ENCODE assay signal across 22 cellular contexts in the genomic region with DNA sequence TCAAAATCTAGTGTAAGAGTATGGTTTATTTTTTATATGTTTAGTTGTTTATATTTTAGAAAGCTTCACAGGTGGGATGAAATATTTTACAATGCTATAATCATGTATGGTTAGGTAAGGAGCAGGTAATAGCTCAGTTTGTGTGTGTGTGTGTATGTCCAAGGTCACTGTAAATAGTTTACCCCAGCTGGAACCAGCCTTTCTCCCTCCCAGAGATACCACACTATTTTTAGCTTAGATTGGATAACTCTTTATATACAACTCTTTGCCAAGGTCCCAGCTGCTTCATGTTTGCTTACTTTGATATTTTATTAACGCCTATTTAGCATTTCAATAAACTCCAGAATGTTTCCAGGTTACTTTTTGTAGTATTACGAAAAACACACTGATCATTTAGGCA. TPM values are rescaled to one million over a fixed set of nuclear protein-coding genes. Genes with fewer than 3 reads are reported as not detected.
A peak's percentile ranks its signal among the peaks of the same experiment; 100 is the strongest.
DNase-seq lines count a peak whose midpoint lies in the region; ATAC-seq and TF ChIP-seq lines count a peak whose summit lies in the region.
"Had no signal": no experiment of that assay in that cellular context is flagged by ENCODE, and none has a peak within 500 bp of the region (broad histone marks: within the 10 kb centered on the region; RNA-seq: fewer than 3 reads in every experiment).

No MANE protein-coding gene starts in this region.

- H3K4me3 Mint-ChIP-seq in CD4-positive, alpha-beta T cell: peak overlapping the region; percentile 30

- H3K27ac ChIP-seq in CD4-positive, alpha-beta T cell (ENCODE audit: low read depth, low read length): no peak overlapping the region
- no peak overlapping the region for H3K27ac ChIP-seq in DND-41 (ENCODE audit: low read length)
- H3K27ac ChIP-seq in psoas muscle: peak overlapping the region; percentile 99
- H3K27ac ChIP-seq: C4-2B, PC-9 had no signal

- 39 to 57% (median 55%) methylated on average over 2 of the region's 2 CpGs for WGBS in psoas muscle, 3 donors

- intact Hi-C loops in CD4-positive, alpha-beta T cell (cut with DNase I, micrococcal nuclease): loop anchor here in 1 of 2 experiments (2.0 to 10.0 kb wide), 3 partner anchors 26 to 536 kb away; a partner anchor contains a TSS
- intact Hi-C loops in left ventricle myocardium superior (cut with micrococcal nuclease) (no loop called here), psoas muscle (cut with DNase I) (no loop called here)

- POLR2A ChIA-PET in CD4-positive, alpha-beta T cell (lab: Charles Lee): interaction anchor here (0.6 kb wide), 1 partner anchor 38 kb away, joined by 3 read pairs; no protein-coding TSS in a partner anchor

- H3K4me2 ChIP-seq in DND-41 (ENCODE audit: insufficient read depth, low read length): no peak overlapping the region

- H3K4me3 ChIP-seq in DND-41 (ENCODE audit: low read depth in 1 of 2, low read length in 2 of 2): no peak overlapping the region
- H3K4me3 ChIP-seq in psoas muscle: no peak overlapping the region
- H3K4me3 ChIP-seq: HAP-1, PC-9 had no signal

- H3K4me1 ChIP-seq in DND-41 (ENCODE audit: insufficient read depth, low read length) (peaks cover 16% of the 10 kb centered on the region), psoas muscle (peaks cover 11% of the 10 kb centered on the region)

- ATAC-seq in CD4-positive, alpha-beta T cell (ENCODE audit: poor library complexity): no peak
- ATAC-seq in DND-41 (ENCODE audit: insufficient read depth, low read depth) (no peak), left ventricle myocardium superior (peak; percentile 55), psoas muscle (no peak)

- no peak for DNase-seq in CD4-positive, alpha-beta T cell
- DNase-seq in DND-41 (no peak), left ventricle myocardium superior (no peak), psoas muscle (no peak), NCI-H1930 (lab: John Stamatoyannopoulos, UW) (no peak), G401 (ENCODE audit: low spot score) (no peak)
- no peak for DNase-seq in stimulated activated CD4-positive, alpha-beta T cell treated with anti-CD3 and anti-CD28 coated beads, Interleukin-15, amount 100 ng/mL, for 24 hours
- DNase-seq: CD8-positive, alpha-beta memory T cell; DMS153; GOT3; HFFc6; KBM-7; MV-4-11; NCI-H1105; NCI-H1436 treated with DMSO at 0.1 percent for 48 hours; NCI-H2081; NCI-H2227 treated with DMSO at 0.1 percent for 48 hours; NCI-H526 treated with DMSO at 0.1 percent for 48 hours; PC-9; SHP77 had no signal

- no peaks in the 10 kb centered on the region for H4K20me1 ChIP-seq in DND-41 (ENCODE audit: insufficient read depth, low read length)

- no peaks in the 10 kb centered on the region for H3K9me3 ChIP-seq in CD4-positive, alpha-beta T cell (ENCODE audit: control insufficient read depth, low read length)
- H3K9me3 ChIP-seq in DND-41 (ENCODE audit: insufficient read depth, low read length, severe bottlenecking): no peaks in the 10 kb centered on the region
- H3K9me3 ChIP-seq in psoas muscle: no peaks in the 10 kb centered on the region
- H3K9me3 ChIP-seq: HAP-1 had no signal

- H2AFZ ChIP-seq in DND-41 (ENCODE audit: low read depth, low read length): peak overlapping the region; percentile 27; the same call in 1 of the 2 replicates
- H2AFZ ChIP-seq: PC-9 had no signal

- H3K9me3 Mint-ChIP-seq in CD4-positive, alpha-beta T cell: no peaks in the 10 kb centered on the region
- H3K9me3 Mint-ChIP-seq: CD8-positive, alpha-beta memory T cell; HFFc6 had no signal

- H3K9ac ChIP-seq in DND-41 (ENCODE audit: low read depth, low read length): no peak overlapping the region

- H3K36me3 ChIP-seq in DND-41 (ENCODE audit: insufficient read depth, low read length) (no peaks in the 10 kb centered on the region), psoas muscle (ENCODE audit: insufficient read depth in 1 of 2, low read depth in 1 of 2) (peaks cover 0 to 6% of the 10 kb centered on the region in 2 donors)
- H3K36me3 ChIP-seq: HAP-1 had no signal

- peaks cover 6% of the 10 kb centered on the region; the same call in 1 of the 2 replicates for H3K79me2 ChIP-seq in DND-41 (ENCODE audit: insufficient read depth, low read length)

- no peaks in the 10 kb centered on the region for H3K27me3 ChIP-seq in CD4-positive, alpha-beta T cell (ENCODE audit: control insufficient read depth, insufficient read depth, low read length)
- H3K27me3 ChIP-seq in DND-41 (ENCODE audit: insufficient read depth, low read length, poor library complexity) (no peaks in the 10 kb centered on the region), psoas muscle (ENCODE audit: insufficient read depth in 3 of 3, low read length in 2 of 3) (no peaks in the 10 kb centered on the region)

- peaks cover 10% of the 10 kb centered on the region for H3K27me3 Mint-ChIP-seq in CD4-positive, alpha-beta T cell

- H3K4me1 Mint-ChIP-seq in CD4-positive, alpha-beta T cell (ENCODE audit: low read depth): peaks cover 34% of the 10 kb centered on the region

- in situ Hi-C loops in G401 (cut with HindIII; ENCODE audit: low sequenced_read_pairs): no loop called here

- CTCF ChIA-PET in CD4-positive, alpha-beta T cell (lab: Charles Lee): no interaction called here

- TF ChIP-seq CTCF in CD4-positive, alpha-beta T cell (IDR thresholded peaks at IDR 0.05): no peak
- TF ChIP-seq CTCF in DND-41 (IDR thresholded peaks at IDR 0.05; ENCODE audit: borderline replicate concordance, extremely low read depth, low read length, poor library complexity, severe bottlenecking) (no peak), psoas muscle (IDR thresholded peaks at IDR 0.05) (no peak)

- H3K36me3 Mint-ChIP-seq in CD4-positive, alpha-beta T cell (ENCODE audit: low read depth): peaks cover 14% of the 10 kb centered on the region

- H3K27ac Mint-ChIP-seq in CD4-positive, alpha-beta T cell: peak overlapping the region; percentile 90
- H3K27ac Mint-ChIP-seq: HFFc6 had no signal

RNA-seq across cellular contexts. Expression of a gene that starts 1.9 kb away (rescaled TPM):
- 1 to 10 TPM; 2.0 to 3.4 TPM for total RNA-seq in CD4-positive, alpha-beta T cell
- 14.1 TPM for total RNA-seq in left ventricle myocardium superior
- total RNA-seq in psoas muscle: 1 to 10 TPM; 3.7 to 9.8 (median 5.2) TPM
- polyA plus RNA-seq in psoas muscle: 1 to 10 TPM; 2.2 to 3.6 (median 2.2) TPM
- total RNA-seq in G401 (2014; rRNA removed; shearing (Covaris generic)): 4.6 and 5.8 TPM in 2 replicates

RNA-seq across cellular contexts. Expression of a gene that starts 28.3 kb away (rescaled TPM):
- total RNA-seq in CD4-positive, alpha-beta T cell: 10 to 100 TPM; 12.9 to 14.1 TPM
- total RNA-seq in left ventricle myocardium superior: 38.5 TPM
- total RNA-seq in psoas muscle: 1 to 10 TPM; 2.2 to 8.3 (median 7.0) TPM
- 1 to 10 TPM in 2 of 3 donors, under 1 TPM in 1; 0.91 to 3.8 (median 2.0) TPM for polyA plus RNA-seq in psoas muscle
- not detected in 2 replicates for total RNA-seq in G401 (2014; rRNA removed; shearing (Covaris generic))
